In genomic region chr12:49017764-49018281, GRCh38 we compare ENCODE assay signal across 8 cellular contexts. TPM values are rescaled to one million over a fixed set of nuclear protein-coding genes. Genes with fewer than 3 reads are reported as not detected.
DNase-seq lines count a peak whose midpoint lies in the region; ATAC-seq and TF ChIP-seq lines count a peak whose summit lies in the region.

No MANE protein-coding gene starts in this region.

- peak in 1 of 10 experiments; percentile 18 for DNase-seq in CD4-positive, alpha-beta T cell
- DNase-seq in MV-4-11 (lab: John Stamatoyannopoulos, UW) (peak; percentile 68), LoVo (ENCODE audit: low spot score) (no peak), NCI-H446 treated with DMSO at 0.1 percent for 48 hours (lab: John Stamatoyannopoulos, UW) (no peak)
- DNase-seq in stimulated activated CD4-positive, alpha-beta T cell treated with anti-CD3 and anti-CD28 coated beads, Interleukin-1b, Interleukin-23, amount 100 ng/mL, for 48 hours: peak; percentile 62

- H3K27me3 Mint-ChIP-seq in CD4-positive, alpha-beta T cell: no peaks in the 10 kb centered on the region

- peaks cover 50% of the 10 kb centered on the region for H3K4me1 Mint-ChIP-seq in CD4-positive, alpha-beta T cell (ENCODE audit: low read depth)

- no peaks in the 10 kb centered on the region for H3K9me3 Mint-ChIP-seq in CD4-positive, alpha-beta T cell

- peaks cover 73% of the 10 kb centered on the region for H3K36me3 Mint-ChIP-seq in CD4-positive, alpha-beta T cell (ENCODE audit: low read depth)

- no peak for TF ChIP-seq CTCF in CD4-positive, alpha-beta T cell (IDR thresholded peaks at IDR 0.05)

- peaks cover 3% of the 10 kb centered on the region for H3K4me1 ChIP-seq in iPS-15b (ENCODE audit: control insufficient read depth, insufficient read depth, low read length)

- WGBS in adipose tissue, 3 donors: 4 to 8% (median 5%) methylated on average over 10 of the region's 10 CpGs

- no peaks in the 10 kb centered on the region for H3K9me3 ChIP-seq in CD4-positive, alpha-beta T cell (ENCODE audit: control insufficient read depth, low read length)
- no peaks in the 10 kb centered on the region for H3K9me3 ChIP-seq in iPS-15b (ENCODE audit: control insufficient read depth, insufficient read depth, low read length)

- H3K4me3 Mint-ChIP-seq in CD4-positive, alpha-beta T cell: peak overlapping the region; percentile 97

- POLR2A ChIA-PET in CD4-positive, alpha-beta T cell (lab: Charles Lee): interaction anchor here (0.6 to 1.5 kb wide), 7 partner anchors 18 to 217 kb away, joined by 3 to 10 read pairs (median 3); partner anchors contain the start of genes ARF3 and DDN

- H3K9ac ChIP-seq in iPS-15b (ENCODE audit: low read depth, low read length): peak overlapping the region; percentile 99

- intact Hi-C loops in CD4-positive, alpha-beta T cell (cut with DNase I, micrococcal nuclease): loop anchor here in 1 of 2 experiments (1.0 to 2.0 kb wide), 3 partner anchors 22 to 165 kb away; partner anchors contain the start of gene DDX23

- peak overlapping the region; percentile 94 for H3K27ac ChIP-seq in CD4-positive, alpha-beta T cell (ENCODE audit: low read depth, low read length)
- peak overlapping the region; percentile 8 for H3K27ac ChIP-seq in adipose tissue (ENCODE audit: low read depth, low read length)

- CTCF ChIA-PET in CD4-positive, alpha-beta T cell (lab: Charles Lee): interaction anchor here (0.6 to 4.9 kb wide), 8 partner anchors 20 to 70 kb away, joined by 3 to 35 read pairs (median 6); partner anchors contain the start of genes ARF3 and WNT1

- peak overlapping the region; percentile 92 for H3K4me3 ChIP-seq in iPS-15b (ENCODE audit: low read depth, low read length)

- H3K27me3 ChIP-seq in CD4-positive, alpha-beta T cell (ENCODE audit: control insufficient read depth, insufficient read depth, low read length): no peaks in the 10 kb centered on the region
- H3K27me3 ChIP-seq in iPS-15b (ENCODE audit: control insufficient read depth, insufficient read depth, low read length): no peaks in the 10 kb centered on the region

- peaks cover 12% of the 10 kb centered on the region for H3K36me3 ChIP-seq in iPS-15b (ENCODE audit: control insufficient read depth, insufficient read depth, low read length)

- H3K27ac Mint-ChIP-seq in CD4-positive, alpha-beta T cell: peak overlapping the region; percentile 99

- no peak for ATAC-seq in CD4-positive, alpha-beta T cell (ENCODE audit: poor library complexity)
- ATAC-seq in GM21619 (IDR thresholded peaks at IDR 0.05; ENCODE audit: unreplicated experiment): peak; percentile 11

RNA-seq across cellular contexts. Expression of gene PRKAG1, which starts 0.8 kb away (rescaled TPM):
- total RNA-seq in CD4-positive, alpha-beta T cell: 10 to 100 TPM; 34.6 to 38.2 TPM
- polyA plus RNA-seq in adipose tissue: 10 to 100 TPM; 33.6 to 59.4 (median 54.5) TPM

RNA-seq across cellular contexts. Expression of gene DDN, which starts 18.6 kb away (rescaled TPM):
- total RNA-seq in CD4-positive, alpha-beta T cell: under 1 TPM; 0.30 to 0.47 TPM
- under 1 TPM in 2 of 3 donors, not detected in 1; 0.10 to 0.12 TPM for polyA plus RNA-seq in adipose tissue

RNA-seq across cellular contexts. Expression of gene WNT1, which starts 39.7 kb away (rescaled TPM):
- 1 to 10 TPM; 1.8 to 2.7 TPM for total RNA-seq in CD4-positive, alpha-beta T cell
- polyA plus RNA-seq in adipose tissue: not detected

RNA-seq across cellular contexts. Expression of gene KMT2D, which starts 42.8 kb away (rescaled TPM):
- 100 to 1,000 TPM; 107 to 110 TPM for total RNA-seq in CD4-positive, alpha-beta T cell
- polyA plus RNA-seq in adipose tissue: 10 to 100 TPM; 12.6 to 41.6 (median 23.4) TPM

RNA-seq across cellular contexts. Expression of gene WNT10B, which starts 46.3 kb away (rescaled TPM):
- 10 to 100 TPM; 10.8 TPM for total RNA-seq in CD4-positive, alpha-beta T cell
- polyA plus RNA-seq in adipose tissue: 1 to 10 TPM in 1 of 3 donors, under 1 TPM in 2; 0.17 to 1.9 (median 0.70) TPM

Comparison
In these comparisons a context has a peak if more than half of its experiments do, and no peak if none do; other contexts are left out.
1. DNase-seq: peak in MV-4-11 (single experiment) and stimulated activated CD4-positive, alpha-beta T cell treated with anti-CD3 and anti-CD28 coated beads, Interleukin-1b, Interleukin-23, amount 100 ng/mL, for 48 hours (single experiment); none in LoVo (single experiment) and NCI-H446 treated with DMSO at 0.1 percent for 48 hours (single experiment).